ENCODE assay signal across 1 cellular context in genomic region chr9:35745569-35745968, GRCh38.
TF ChIP-seq lines count a peak whose summit lies in the region.

No MANE protein-coding gene starts in this region.

TF ChIP-seq in neural cell, 6 proteins besides CTCF, POLR2A, EP300 and RAD21 (continued from another document):
- no peak for TF ChIP-seq REST (IDR thresholded peaks at IDR 0.05; ENCODE audit: borderline replicate concordance)
- no peak for TF ChIP-seq EZH2 (IDR thresholded peaks at IDR 0.05; ENCODE audit: borderline replicate concordance, insufficient read depth, low read length, poor library complexity, severe bottlenecking)
